9 cellular contexts compared by ENCODE assay signal in the genomic region with DNA sequence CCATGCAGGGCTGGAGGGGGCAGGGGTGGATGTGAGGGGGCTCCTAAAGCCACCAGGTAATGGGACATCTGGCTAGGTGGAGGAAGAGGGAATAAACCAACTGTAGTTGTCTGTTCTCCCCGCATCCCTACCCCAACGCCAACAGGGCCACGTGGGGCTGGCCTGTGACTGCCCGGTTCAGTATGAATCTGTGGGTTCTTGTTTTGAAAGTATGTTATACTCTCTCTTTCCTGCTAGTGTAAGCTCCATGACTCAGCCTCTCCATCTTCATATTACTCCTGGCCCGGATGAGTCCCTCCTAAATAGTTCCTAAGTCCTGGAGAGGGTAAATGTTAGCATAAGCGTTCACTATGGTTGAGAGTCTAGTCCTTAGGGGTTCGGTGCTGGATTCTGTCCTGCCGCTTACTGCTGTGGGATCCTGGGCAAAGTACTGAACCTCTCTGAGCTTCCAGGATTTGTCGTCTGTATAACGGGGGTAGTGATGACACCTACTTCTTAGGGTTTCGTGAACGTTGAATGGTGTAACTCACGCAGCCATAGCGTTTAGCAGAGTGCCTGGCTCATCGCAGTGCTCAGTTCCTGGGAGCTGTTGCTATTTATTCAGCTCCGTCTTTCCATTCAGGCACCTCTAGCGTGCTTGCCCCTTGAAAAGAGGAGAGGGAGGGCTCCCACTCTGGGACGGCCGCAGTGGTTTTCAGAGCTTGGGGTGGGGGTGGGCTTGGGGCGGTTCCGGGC. TPM values are rescaled to one million over a fixed set of nuclear protein-coding genes. Genes with fewer than 3 reads are reported as not detected.
DNase-seq lines count a peak whose midpoint lies in the region; ATAC-seq and TF ChIP-seq lines count a peak whose summit lies in the region.
"Had no signal": no experiment of that assay in that cellular context is flagged by ENCODE, and none has a peak within 500 bp of the region (broad histone marks: within the 10 kb centered on the region; RNA-seq: fewer than 3 reads in every experiment).

No MANE protein-coding gene starts in this region.

- H3K4me3 Mint-ChIP-seq in activated CD8-positive, alpha-beta memory T cell treated with anti-CD3 and anti-CD28 coated beads, Interleukin-2, amount 10 ng/mL, durations not matched to agents 7 days and 5 days, result no peak overlapping the region
- H3K4me3 Mint-ChIP-seq in activated T-cell treated with anti-CD3 and anti-CD28 coated beads, Interleukin-2, amount 50 U/mL, for 72 hours, result peak overlapping the region; percentile 26 to 50

- no peaks in the 10 kb centered on the region for H3K9me3 Mint-ChIP-seq in activated CD8-positive, alpha-beta memory T cell treated with anti-CD3 and anti-CD28 coated beads, Interleukin-2, amount 10 ng/mL, durations not matched to agents 7 days and 5 days (ENCODE audit: low read depth)
- no peaks in the 10 kb centered on the region for H3K9me3 Mint-ChIP-seq in activated T-cell treated with anti-CD3 and anti-CD28 coated beads, Interleukin-2, amount 50 U/mL, for 72 hours

- H3K27ac Mint-ChIP-seq in activated CD8-positive, alpha-beta memory T cell treated with anti-CD3 and anti-CD28 coated beads, Interleukin-2, amount 10 ng/mL, durations not matched to agents 7 days and 5 days, result no peak overlapping the region
- no peak overlapping the region for H3K27ac Mint-ChIP-seq in activated T-cell treated with anti-CD3 and anti-CD28 coated beads, Interleukin-2, amount 50 U/mL, for 72 hours

- no peak for TF ChIP-seq CTCF in testis (IDR thresholded peaks at IDR 0.05)

- H3K36me3 ChIP-seq in testis (ENCODE audit: low read depth, missing control alignments), result no peaks in the 10 kb centered on the region

- CTCF ChIA-PET in activated CD8-positive, alpha-beta memory T cell treated with anti-CD3 and anti-CD28 coated beads, Interleukin-2, amount 10 ng/mL, durations not matched to agents 7 days and 5 days (lab: Charles Lee), result interaction anchor here (0.7 to 5.0 kb wide), 29 partner anchors 11 to 686 kb away, joined by 3 to 56 read pairs (median 4); no protein-coding TSS in a partner anchor

- H3K4me1 Mint-ChIP-seq in activated CD8-positive, alpha-beta memory T cell treated with anti-CD3 and anti-CD28 coated beads, Interleukin-2, amount 10 ng/mL, durations not matched to agents 7 days and 5 days, result peaks cover 4% of the 10 kb centered on the region
- H3K4me1 Mint-ChIP-seq in activated T-cell treated with anti-CD3 and anti-CD28 coated beads, Interleukin-2, amount 50 U/mL, for 72 hours (ENCODE audit: low read depth), result peaks cover 27% of the 10 kb centered on the region

- H3K27me3 ChIP-seq in testis, result no peaks in the 10 kb centered on the region

- peaks cover 6% of the 10 kb centered on the region for H3K4me1 ChIP-seq in testis

- H3K27me3 Mint-ChIP-seq in activated CD8-positive, alpha-beta memory T cell treated with anti-CD3 and anti-CD28 coated beads, Interleukin-2, amount 10 ng/mL, durations not matched to agents 7 days and 5 days, result peaks cover 61% of the 10 kb centered on the region
- peaks cover 86% of the 10 kb centered on the region for H3K27me3 Mint-ChIP-seq in activated T-cell treated with anti-CD3 and anti-CD28 coated beads, Interleukin-2, amount 50 U/mL, for 72 hours (ENCODE audit: low read depth)

- H3K27ac ChIP-seq in testis, result no peak overlapping the region

- H3K36me3 Mint-ChIP-seq in activated CD8-positive, alpha-beta memory T cell treated with anti-CD3 and anti-CD28 coated beads, Interleukin-2, amount 10 ng/mL, durations not matched to agents 7 days and 5 days, result no peaks in the 10 kb centered on the region
- no peaks in the 10 kb centered on the region for H3K36me3 Mint-ChIP-seq in activated T-cell treated with anti-CD3 and anti-CD28 coated beads, Interleukin-2, amount 50 U/mL, for 72 hours (ENCODE audit: insufficient read depth in 2 of 2)

- 29 to 37% methylated on average over 15 to 21 of the region's 21 CpGs for WGBS in testis, 2 donors

- H3K4me3 ChIP-seq in testis, result peak overlapping the region; percentile 53 to 61

- no peak for TF ChIP-seq POLR2A in testis (IDR thresholded peaks at IDR 0.05)

- H3K9me3 ChIP-seq in testis, result no peaks in the 10 kb centered on the region

- peak; percentile 13 for ATAC-seq in activated CD8-positive, alpha-beta memory T cell treated with anti-CD3 and anti-CD28 coated beads, Interleukin-2, amount 10 ng/mL, durations not matched to agents 7 days and 5 days
- peak; percentile 54 to 78 for ATAC-seq in activated T-cell treated with anti-CD3 and anti-CD28 coated beads, Interleukin-2, amount 50 U/mL, for 72 hours (replicated peaks in 1 of 2)
- no peak for ATAC-seq in GM19395 (IDR thresholded peaks at IDR 0.05; ENCODE audit: unreplicated experiment)

- intact Hi-C loops in testis (cut with DNase I; ENCODE audit: low total_unique reads), result loop anchor here (5.0 kb wide), 1 partner anchor 498 kb away; no protein-coding TSS in a partner anchor

- no peak for DNase-seq in activated CD8-positive, alpha-beta memory T cell treated with anti-CD3 and anti-CD28 coated beads, Interleukin-2, amount 10 ng/mL, durations not matched to agents 7 days and 5 days
- DNase-seq in activated CD8-positive, alpha-beta memory T cell treated with anti-CD3 and anti-CD28 coated beads for 24 hours, result no peak
- DNase-seq in activated T-cell treated with anti-CD3 and anti-CD28 coated beads, Interleukin-2, amount 50 U/mL, for 72 hours, result no peak
- DNase-seq in islet precursor cell (peak; percentile 53), testis (no peak), NCI-H524 treated with DMSO at 0.1 percent for 48 hours (lab: John Stamatoyannopoulos, UW) (no peak), superior temporal gyrus (ENCODE audit: extremely low spot score) (no peak)
- DNase-seq: Kasumi-1 had no signal

RNA-seq across cellular contexts. Expression of a gene that starts 28.8 kb away (rescaled TPM):
- total RNA-seq in activated CD8-positive, alpha-beta memory T cell treated with anti-CD3 and anti-CD28 coated beads, Interleukin-2, amount 10 ng/mL, durations not matched to agents 7 days and 5 days, result not detected
- not detected for total RNA-seq in activated T-cell treated with anti-CD3 and anti-CD28 coated beads, Interleukin-2, amount 50 U/mL, for 72 hours
- total RNA-seq in testis, result 1 to 10 TPM; 2.0 to 5.1 TPM
- 3.4 TPM for polyA plus RNA-seq in testis (ENCODE audit: insufficient read depth, low read depth, low replicate concordance)
